15 cellular contexts compared by ENCODE assay signal in the genomic region with DNA sequence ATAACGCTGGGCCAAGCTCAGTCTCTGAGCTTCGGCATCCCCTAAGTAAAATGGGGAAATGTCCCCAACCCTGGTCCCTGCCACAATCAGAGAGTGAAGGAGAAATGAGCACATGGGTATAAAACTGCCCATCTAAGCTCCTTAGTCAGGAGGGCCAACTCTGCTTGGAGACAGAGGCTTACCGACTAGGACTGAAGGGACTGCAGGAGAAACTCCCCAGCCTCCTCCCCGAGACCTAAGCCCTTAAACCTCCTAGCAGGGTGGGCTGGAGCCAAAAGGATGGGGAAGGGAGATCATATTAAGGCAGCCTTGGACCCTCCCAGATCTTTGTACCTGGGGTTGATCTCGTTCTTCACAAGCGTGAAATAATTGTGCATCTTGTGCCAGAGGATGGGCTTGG. TPM values are rescaled to one million over a fixed set of nuclear protein-coding genes. Genes with fewer than 3 reads are reported as not detected.
DNase-seq lines count a peak whose midpoint lies in the region; ATAC-seq, FAIRE-seq and TF ChIP-seq lines count a peak whose summit lies in the region.
"Had no signal": no experiment of that assay in that cellular context is flagged by ENCODE, and none has a peak within 500 bp of the region (broad histone marks: within the 10 kb centered on the region; RNA-seq: fewer than 3 reads in every experiment).

No MANE protein-coding gene starts in this region.

- WGBS in aorta, 2 donors, result 86 to 90% methylated on average over 6 of the region's 6 CpGs

- no peak overlapping the region for H3K9ac ChIP-seq in kidney (ENCODE audit: low read length in 2 of 2)

- H3K9me3 Mint-ChIP-seq in CD14-positive monocyte, result no peaks in the 10 kb centered on the region
- H3K9me3 Mint-ChIP-seq: CD8-positive, alpha-beta memory T cell had no signal

- peaks cover 17 to 24% (median 21%) of the 10 kb centered on the region in 3 donors for H3K27me3 Mint-ChIP-seq in CD14-positive monocyte (ENCODE audit: low read depth in 3 of 3)

- H3K36me3 Mint-ChIP-seq in CD14-positive monocyte, result no peaks in the 10 kb centered on the region
- H3K36me3 Mint-ChIP-seq: CD8-positive, alpha-beta memory T cell had no signal

- peaks cover 17 to 23% of the 10 kb centered on the region in 2 donors for H3K36me3 ChIP-seq in kidney (ENCODE audit: control insufficient read depth in 1 of 2, insufficient read depth in 2 of 2, low read length in 2 of 2)
- peaks cover 0 to 4% of the 10 kb centered on the region in 2 donors for H3K36me3 ChIP-seq in aorta (ENCODE audit: control insufficient read depth in 1 of 2, insufficient read depth in 2 of 2, low read length in 1 of 2)

- no peaks in the 10 kb centered on the region for H3K27me3 ChIP-seq in aorta (ENCODE audit: control insufficient read depth in 1 of 2, insufficient read depth in 2 of 2, low read length in 1 of 2)

- H3K4me1 ChIP-seq in kidney (ENCODE audit: control insufficient read depth in 1 of 2, insufficient read depth in 1 of 2, low read depth in 1 of 2, low read length in 2 of 2) (peaks cover 6 to 19% of the 10 kb centered on the region in 2 donors), aorta (ENCODE audit: control insufficient read depth in 1 of 2, insufficient read depth in 2 of 2, low read length in 2 of 2) (peaks cover 0 to 1% of the 10 kb centered on the region in 2 donors)

- H3K4me3 Mint-ChIP-seq in CD14-positive monocyte, result no peak overlapping the region
- H3K4me3 Mint-ChIP-seq: CD8-positive, alpha-beta memory T cell had no signal

- no peak for ATAC-seq in aorta (ENCODE audit: low FRiP score)
- ATAC-seq in GM19455 (IDR thresholded peaks at IDR 0.05; ENCODE audit: unreplicated experiment), result no peak
- ATAC-seq: HCT116 had no signal

- H3K27ac ChIP-seq in kidney (ENCODE audit: low read depth in 2 of 2, low read length in 2 of 2), result peak overlapping the region; percentile 28 to 38
- no peak overlapping the region for H3K27ac ChIP-seq in aorta (ENCODE audit: low read depth in 1 of 2, low read length in 2 of 2)
- H3K27ac ChIP-seq: HL-60 had no signal

- DNase-seq in CD14-positive monocyte (ENCODE audit: low spot score) (peak; percentile 22), NCI-H82 (lab: John Stamatoyannopoulos, UW) (peak; percentile 87), kidney (no peak), aorta (peak; percentile 1 to 14), cortex of kidney (lab: John Stamatoyannopoulos, UW) (no peak)
- DNase-seq: Caco-2, DND-41, GDM1 had no signal

- no peaks in the 10 kb centered on the region for H3K4me1 Mint-ChIP-seq in CD14-positive monocyte

- H3K27ac Mint-ChIP-seq in CD14-positive monocyte, result no peak overlapping the region

- TF ChIP-seq CTCF in CD14-positive monocyte (IDR thresholded peaks at IDR 0.05) (no peak), kidney (IDR thresholded peaks at IDR 0.05; ENCODE audit: borderline replicate concordance, extremely low read depth, insufficient read depth) (no peak)

- H3K9me3 ChIP-seq in kidney (ENCODE audit: control insufficient read depth in 1 of 2, low read length in 2 of 2), result no peaks in the 10 kb centered on the region
- no peaks in the 10 kb centered on the region for H3K9me3 ChIP-seq in aorta (ENCODE audit: control insufficient read depth, low read length)
- H3K9me3 ChIP-seq: Caco-2 had no signal

- intact Hi-C loops in CD14-positive monocyte (cut with micrococcal nuclease) (no loop called here), kidney (cut with DNase I) (no loop called here), aorta (cut with DNase I) (no loop called here)

- no peak for FAIRE-seq in kidney (lab: Jason Lieb, UNC)
- FAIRE-seq: GM12892, H54 had no signal

- H3K4me3 ChIP-seq in kidney (ENCODE audit: low read length in 2 of 2), result peak overlapping the region; percentile 30 to 44
- H3K4me3 ChIP-seq in aorta (ENCODE audit: low read length in 2 of 2), result no peak overlapping the region

RNA-seq across cellular contexts. Expression of a gene that starts 5.5 kb away (rescaled TPM):
- polyA plus RNA-seq in CD14-positive monocyte, result not detected
- total RNA-seq in kidney, result 33.3 TPM
- polyA plus RNA-seq in kidney (ENCODE audit: insufficient read depth, low read depth, low replicate concordance), result 166 TPM
- 10 to 100 TPM; 15.8 to 18.0 TPM for total RNA-seq in aorta
- polyA plus RNA-seq in aorta, result 10 to 100 TPM; 10.1 to 13.0 TPM

RNA-seq across cellular contexts. Expression of a gene that starts 19.8 kb away (rescaled TPM):
- polyA plus RNA-seq in CD14-positive monocyte (not detected), kidney (ENCODE audit: insufficient read depth, low read depth, low replicate concordance) (1,159 TPM), aorta (not detected)
- total RNA-seq in kidney (32.4 TPM), aorta (not detected)
- total RNA-seq: A673; Caco-2; CD8-positive, alpha-beta memory T cell had no signal
- polyA plus RNA-seq: CD8-positive, alpha-beta memory T cell had no signal

RNA-seq across cellular contexts. Expression of a gene that starts 50.0 kb away (rescaled TPM):
- not detected for polyA plus RNA-seq in CD14-positive monocyte
- total RNA-seq in kidney, result 0.50 TPM
- 25.2 TPM for polyA plus RNA-seq in kidney (ENCODE audit: insufficient read depth, low read depth, low replicate concordance)
- not detected for total RNA-seq in aorta
- 1 to 10 TPM; 1.3 to 1.6 TPM for polyA plus RNA-seq in aorta
- total RNA-seq: A673; CD8-positive, alpha-beta memory T cell had no signal
- polyA plus RNA-seq: CD8-positive, alpha-beta memory T cell had no signal

Comparison
In these comparisons a context has a peak if more than half of its experiments do, and no peak if none do; other contexts are left out.
1. DNase-seq: peak in CD14-positive monocyte (single experiment), NCI-H82 (single experiment) and aorta (2 of 2); none in kidney (single experiment) and cortex of kidney (single experiment).
2. H3K27ac ChIP-seq: peak in kidney (2 of 2); none in aorta (0 of 2).
3. H3K4me3 ChIP-seq: peak in kidney (2 of 2); none in aorta (0 of 2).
4. RNA of a gene that starts 5.5 kb away (polyA plus RNA-seq): 166 TPM in kidney (single experiment); 10.1 to 13.0 TPM in aorta and not detected in CD14-positive monocyte; every median in the first group is over 10 times any median in the second.
5. RNA of a gene that starts 19.8 kb away (polyA plus RNA-seq): 1,159 TPM in kidney (single experiment); not detected in CD14-positive monocyte and not detected in aorta; every median in the first group is over 1,000 times any median in the second.